1 cellular context compared by ENCODE assay signal in the genomic region with DNA sequence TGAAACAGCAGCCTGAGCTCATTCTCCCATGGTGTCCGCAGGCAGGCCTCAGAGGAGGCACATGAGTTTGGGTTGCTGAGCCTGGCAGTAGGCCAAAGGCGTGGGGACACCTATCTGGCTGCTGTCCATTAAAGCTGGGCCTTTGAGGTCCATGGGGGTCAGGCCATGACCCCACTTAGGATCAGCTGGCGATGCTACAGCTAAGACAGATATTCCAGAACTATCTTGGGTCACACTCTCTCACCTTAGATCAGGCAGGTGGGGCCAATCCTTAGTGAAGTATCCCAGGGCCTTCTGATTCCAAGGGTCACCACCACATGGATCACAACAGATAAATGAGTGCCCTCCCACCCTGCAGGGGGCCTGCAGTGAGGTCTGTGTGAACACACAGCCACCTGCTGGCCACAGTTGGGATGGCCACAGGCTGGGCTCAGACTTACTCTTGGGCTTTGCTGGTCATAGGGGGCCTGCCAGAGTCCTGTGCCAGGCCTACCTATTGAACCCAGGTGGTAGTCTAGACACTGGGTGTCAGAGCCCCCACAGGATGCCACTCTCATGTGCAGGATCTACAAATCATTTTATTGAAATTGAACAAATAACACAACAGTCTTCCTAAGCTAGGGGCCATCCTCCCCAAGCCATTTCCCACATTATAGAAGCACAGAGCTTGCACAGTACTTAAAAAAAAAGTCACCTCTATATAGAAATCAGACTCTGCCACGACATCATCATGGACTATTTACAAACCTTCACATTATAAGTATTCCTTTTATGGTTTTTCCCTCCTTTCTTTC.
A peak's percentile ranks its signal among the peaks of the same experiment; 100 is the strongest.
TF ChIP-seq lines count a peak whose summit lies in the region.

No MANE protein-coding gene starts in this region.

TF ChIP-seq in K562, 482 proteins besides CTCF, POLR2A, EP300 and RAD21 (continued from another document and continues in another):
- TF ChIP-seq, protein P1, sequence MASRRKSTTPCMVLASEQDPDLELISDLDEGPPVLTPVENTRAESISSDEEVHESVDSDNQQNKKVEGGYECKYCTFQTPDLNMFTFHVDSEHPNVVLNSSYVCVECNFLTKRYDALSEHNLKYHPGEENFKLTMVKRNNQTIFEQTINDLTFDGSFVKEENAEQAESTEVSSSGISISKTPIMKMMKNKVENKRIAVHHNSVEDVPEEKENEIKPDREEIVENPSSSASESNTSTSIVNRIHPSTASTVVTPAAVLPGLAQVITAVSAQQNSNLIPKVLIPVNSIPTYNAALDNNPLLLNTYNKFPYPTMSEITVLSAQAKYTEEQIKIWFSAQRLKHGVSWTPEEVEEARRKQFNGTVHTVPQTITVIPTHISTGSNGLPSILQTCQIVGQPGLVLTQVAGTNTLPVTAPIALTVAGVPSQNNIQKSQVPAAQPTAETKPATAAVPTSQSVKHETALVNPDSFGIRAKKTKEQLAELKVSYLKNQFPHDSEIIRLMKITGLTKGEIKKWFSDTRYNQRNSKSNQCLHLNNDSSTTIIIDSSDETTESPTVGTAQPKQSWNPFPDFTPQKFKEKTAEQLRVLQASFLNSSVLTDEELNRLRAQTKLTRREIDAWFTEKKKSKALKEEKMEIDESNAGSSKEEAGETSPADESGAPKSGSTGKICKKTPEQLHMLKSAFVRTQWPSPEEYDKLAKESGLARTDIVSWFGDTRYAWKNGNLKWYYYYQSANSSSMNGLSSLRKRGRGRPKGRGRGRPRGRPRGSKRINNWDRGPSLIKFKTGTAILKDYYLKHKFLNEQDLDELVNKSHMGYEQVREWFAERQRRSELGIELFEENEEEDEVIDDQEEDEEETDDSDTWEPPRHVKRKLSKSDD (conservative IDR thresholded peaks at IDR 0.05; ENCODE audit: low read length) = no peak
- TF ChIP-seq SNRNP70 (optimal IDR thresholded peaks at IDR 0.05; ENCODE audit: low read depth, low read length) (no peak), GTF2F1 (IDR thresholded peaks at IDR 0.05; ENCODE audit: low read depth, low read length) (no peak), CEBPB (tag; IDR thresholded peaks at IDR 0.05) (no peak), KLF13 (tag; IDR thresholded peaks at IDR 0.05; ENCODE audit: borderline replicate concordance, low read depth) (no peak), MCM2 (IDR thresholded peaks at IDR 0.05; ENCODE audit: low read depth) (no peak), ZC3H4 (CRISPR knock-in tag; IDR thresholded peaks at IDR 0.05; ENCODE audit: borderline replicate concordance) (no peak), GATA2 (CRISPR knock-in tag; IDR thresholded peaks at IDR 0.05) (peak; percentile 13; the same call in 1 of the 2 replicates), NR2C1 (IDR thresholded peaks at IDR 0.05) (peak; percentile 75), NR2C1 (tag; IDR thresholded peaks at IDR 0.05) (peak; percentile 39; the same call in 1 of the 2 replicates), CBX3 (IDR thresholded peaks at IDR 0.05; ENCODE audit: borderline replicate concordance in 1 of 2, low read length in 2 of 2) (no peak), NFATC3 (IDR thresholded peaks at IDR 0.05) (no peak), XRCC5 (IDR thresholded peaks at IDR 0.05; ENCODE audit: low read depth, low read length) (peak; percentile 58; the same call in 1 of the 2 replicates), POLR3A (IDR thresholded peaks at IDR 0.05; ENCODE audit: borderline replicate concordance, extremely low read depth, insufficient read depth, insufficient read length) (no peak), NR2F6 (CRISPR knock-in tag; IDR thresholded peaks at IDR 0.05) (no peak), EGR1 (conservative IDR thresholded peaks at IDR 0.05) (0 out of 2 replicates have a peak, but pooled peaks have one; percentile 7), STAG1 (CRISPR knock-in tag; IDR thresholded peaks at IDR 0.05; ENCODE audit: borderline replicate concordance) (no peak), KAT2B (IDR thresholded peaks at IDR 0.05; ENCODE audit: low read depth, low read length) (no peak), POLR2B (IDR thresholded peaks at IDR 0.05; ENCODE audit: low read depth, partially characterized antibody) (no peak), NFIC (IDR thresholded peaks at IDR 0.05) (peak; percentile 96), RB1 (IDR thresholded peaks at IDR 0.05; ENCODE audit: low read depth) (peak; percentile 52; the same call in 1 of the 2 replicates), PHB (CRISPR knock-in tag; IDR thresholded peaks at IDR 0.05) (no peak), ZNF764 (CRISPR knock-in tag; IDR thresholded peaks at IDR 0.05; ENCODE audit: low read depth) (no peak), MCM7 (IDR thresholded peaks at IDR 0.05) (no peak), RCOR1 (IDR thresholded peaks at IDR 0.05; ENCODE audit: borderline replicate concordance in 1 of 2, low read depth in 2 of 2, low read length in 2 of 2) (0 out of 4 replicates have a peak, but pooled peaks of 1 of the 2 experiments have one; percentile 17), JUNB (CRISPR knock-in tag; conservative IDR thresholded peaks at IDR 0.05) (no peak), HDAC1 (IDR thresholded peaks at IDR 0.05) (0 out of 4 replicates have a peak, but pooled peaks of 1 of the 2 experiments have one; percentile 24), ZEB2 (IDR thresholded peaks at IDR 0.05) (no peak), NR2C2 (CRISPR knock-in tag; IDR thresholded peaks at IDR 0.05) (no peak), NR2C2 (tag; IDR thresholded peaks at IDR 0.05) (peak; percentile 64; the same call in 1 of the 2 replicates), XRCC4 (IDR thresholded peaks at IDR 0.05; ENCODE audit: extremely low read depth, insufficient read depth, insufficient read length) (no peak), ZNF589 (CRISPR knock-in tag; IDR thresholded peaks at IDR 0.05; ENCODE audit: low read depth) (no peak), SPI1 (IDR thresholded peaks at IDR 0.05; ENCODE audit: borderline replicate concordance, low read depth, low read length) (no peak), TOE1 (IDR thresholded peaks at IDR 0.05; ENCODE audit: borderline replicate concordance) (no peak), TOE1 (CRISPR knock-in tag; IDR thresholded peaks at IDR 0.05; ENCODE audit: borderline replicate concordance, low read depth) (no peak), U2AF1 (optimal IDR thresholded peaks at IDR 0.05; ENCODE audit: low read depth, low read length) (no peak), SREBF1 (IDR thresholded peaks at IDR 0.05; ENCODE audit: borderline replicate concordance, low read depth, low read length) (no peak), RBM25 (IDR thresholded peaks at IDR 0.05; ENCODE audit: low read depth, low read length, severe bottlenecking) (no peak), TBP (optimal IDR thresholded peaks at IDR 0.05; ENCODE audit: low read depth, low read length) (no peak), ZNF436 (CRISPR knock-in tag; IDR thresholded peaks at IDR 0.05) (no peak), TCF3 (CRISPR knock-in tag; IDR thresholded peaks at IDR 0.05) (peak; percentile 22; the same call in 1 of the 2 replicates), TAF9B (IDR thresholded peaks at IDR 0.05; ENCODE audit: partially characterized antibody) (no peak), KDM1A (IDR thresholded peaks at IDR 0.05) (peak; percentile 53 to 69; a peak in 3 of 4 replicates), NONO (IDR thresholded peaks at IDR 0.05; ENCODE audit: low read depth in 2 of 2, low read length in 1 of 2) (no peak), CC2D1A (IDR thresholded peaks at IDR 0.05) (peak; percentile 53; the same call in 1 of the 2 replicates), NFYB (IDR thresholded peaks at IDR 0.05; ENCODE audit: extremely low read depth, insufficient read length) (no peak), RBM17 (IDR thresholded peaks at IDR 0.05; ENCODE audit: borderline replicate concordance, low read depth, low read length) (no peak), TAF1 (IDR thresholded peaks at IDR 0.05; ENCODE audit: control insufficient read depth, extremely low read depth, insufficient read depth, low read length, severe bottlenecking) (no peak), MTA2 (IDR thresholded peaks at IDR 0.05; ENCODE audit: low read depth) (no peak), KLF16 (IDR thresholded peaks at IDR 0.05) (0 out of 2 replicates have a peak, but pooled peaks have one; percentile 16), BCOR (IDR thresholded peaks at IDR 0.05) (no peak), ESRRA (IDR thresholded peaks at IDR 0.05; ENCODE audit: borderline replicate concordance, low read depth) (peak; percentile 24; the same call in 1 of the 2 replicates), IFI16 (CRISPR knock-in tag; IDR thresholded peaks at IDR 0.05) (no peak), NCOR1 (IDR thresholded peaks at IDR 0.05) (peak; percentile 44; the same call in 1 of the 2 replicates), PPARD (CRISPR knock-in tag; IDR thresholded peaks at IDR 0.05) (no peak), FOXJ2 (tag; IDR thresholded peaks at IDR 0.05) (no peak), ATF1 (CRISPR knock-in tag; IDR thresholded peaks at IDR 0.05) (no peak), ATF1 (tag; IDR thresholded peaks at IDR 0.05) (peak; percentile 36; the same call in 1 of the 2 replicates), CHD2 (IDR thresholded peaks at IDR 0.05; ENCODE audit: low read depth, low read length) (no peak)
- TF ChIP-seq, protein P2, sequence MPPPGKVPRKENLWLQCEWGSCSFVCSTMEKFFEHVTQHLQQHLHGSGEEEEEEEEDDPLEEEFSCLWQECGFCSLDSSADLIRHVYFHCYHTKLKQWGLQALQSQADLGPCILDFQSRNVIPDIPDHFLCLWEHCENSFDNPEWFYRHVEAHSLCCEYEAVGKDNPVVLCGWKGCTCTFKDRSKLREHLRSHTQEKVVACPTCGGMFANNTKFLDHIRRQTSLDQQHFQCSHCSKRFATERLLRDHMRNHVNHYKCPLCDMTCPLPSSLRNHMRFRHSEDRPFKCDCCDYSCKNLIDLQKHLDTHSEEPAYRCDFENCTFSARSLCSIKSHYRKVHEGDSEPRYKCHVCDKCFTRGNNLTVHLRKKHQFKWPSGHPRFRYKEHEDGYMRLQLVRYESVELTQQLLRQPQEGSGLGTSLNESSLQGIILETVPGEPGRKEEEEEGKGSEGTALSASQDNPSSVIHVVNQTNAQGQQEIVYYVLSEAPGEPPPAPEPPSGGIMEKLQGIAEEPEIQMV (tag; conservative IDR thresholded peaks at IDR 0.05; ENCODE audit: low read depth) = no peak
- TF ChIP-seq, protein P3, sequence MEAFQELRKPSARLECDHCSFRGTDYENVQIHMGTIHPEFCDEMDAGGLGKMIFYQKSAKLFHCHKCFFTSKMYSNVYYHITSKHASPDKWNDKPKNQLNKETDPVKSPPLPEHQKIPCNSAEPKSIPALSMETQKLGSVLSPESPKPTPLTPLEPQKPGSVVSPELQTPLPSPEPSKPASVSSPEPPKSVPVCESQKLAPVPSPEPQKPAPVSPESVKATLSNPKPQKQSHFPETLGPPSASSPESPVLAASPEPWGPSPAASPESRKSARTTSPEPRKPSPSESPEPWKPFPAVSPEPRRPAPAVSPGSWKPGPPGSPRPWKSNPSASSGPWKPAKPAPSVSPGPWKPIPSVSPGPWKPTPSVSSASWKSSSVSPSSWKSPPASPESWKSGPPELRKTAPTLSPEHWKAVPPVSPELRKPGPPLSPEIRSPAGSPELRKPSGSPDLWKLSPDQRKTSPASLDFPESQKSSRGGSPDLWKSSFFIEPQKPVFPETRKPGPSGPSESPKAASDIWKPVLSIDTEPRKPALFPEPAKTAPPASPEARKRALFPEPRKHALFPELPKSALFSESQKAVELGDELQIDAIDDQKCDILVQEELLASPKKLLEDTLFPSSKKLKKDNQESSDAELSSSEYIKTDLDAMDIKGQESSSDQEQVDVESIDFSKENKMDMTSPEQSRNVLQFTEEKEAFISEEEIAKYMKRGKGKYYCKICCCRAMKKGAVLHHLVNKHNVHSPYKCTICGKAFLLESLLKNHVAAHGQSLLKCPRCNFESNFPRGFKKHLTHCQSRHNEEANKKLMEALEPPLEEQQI (IDR thresholded peaks at IDR 0.05) = no peak
- TF ChIP-seq, protein P4, sequence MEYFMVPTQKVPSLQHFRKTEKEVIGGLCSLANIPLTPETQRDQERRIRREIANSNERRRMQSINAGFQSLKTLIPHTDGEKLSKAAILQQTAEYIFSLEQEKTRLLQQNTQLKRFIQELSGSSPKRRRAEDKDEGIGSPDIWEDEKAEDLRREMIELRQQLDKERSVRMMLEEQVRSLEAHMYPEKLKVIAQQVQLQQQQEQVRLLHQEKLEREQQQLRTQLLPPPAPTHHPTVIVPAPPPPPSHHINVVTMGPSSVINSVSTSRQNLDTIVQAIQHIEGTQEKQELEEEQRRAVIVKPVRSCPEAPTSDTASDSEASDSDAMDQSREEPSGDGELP (CRISPR knock-in tag; IDR thresholded peaks at IDR 0.05; ENCODE audit: borderline replicate concordance) = peak; percentile 91
- TF ChIP-seq, protein P5, sequence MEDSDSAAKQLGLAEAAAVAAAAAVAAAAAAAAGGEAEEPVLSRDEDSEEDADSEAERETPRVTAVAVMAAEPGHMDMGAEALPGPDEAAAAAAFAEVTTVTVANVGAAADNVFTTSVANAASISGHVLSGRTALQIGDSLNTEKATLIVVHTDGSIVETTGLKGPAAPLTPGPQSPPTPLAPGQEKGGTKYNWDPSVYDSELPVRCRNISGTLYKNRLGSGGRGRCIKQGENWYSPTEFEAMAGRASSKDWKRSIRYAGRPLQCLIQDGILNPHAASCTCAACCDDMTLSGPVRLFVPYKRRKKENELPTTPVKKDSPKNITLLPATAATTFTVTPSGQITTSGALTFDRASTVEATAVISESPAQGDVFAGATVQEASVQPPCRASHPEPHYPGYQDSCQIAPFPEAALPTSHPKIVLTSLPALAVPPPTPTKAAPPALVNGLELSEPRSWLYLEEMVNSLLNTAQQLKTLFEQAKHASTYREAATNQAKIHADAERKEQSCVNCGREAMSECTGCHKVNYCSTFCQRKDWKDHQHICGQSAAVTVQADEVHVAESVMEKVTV (CRISPR knock-in tag; IDR thresholded peaks at IDR 0.05) = peak; percentile 40; the same call in 1 of the 2 replicates
- TF ChIP-seq, protein P6, sequence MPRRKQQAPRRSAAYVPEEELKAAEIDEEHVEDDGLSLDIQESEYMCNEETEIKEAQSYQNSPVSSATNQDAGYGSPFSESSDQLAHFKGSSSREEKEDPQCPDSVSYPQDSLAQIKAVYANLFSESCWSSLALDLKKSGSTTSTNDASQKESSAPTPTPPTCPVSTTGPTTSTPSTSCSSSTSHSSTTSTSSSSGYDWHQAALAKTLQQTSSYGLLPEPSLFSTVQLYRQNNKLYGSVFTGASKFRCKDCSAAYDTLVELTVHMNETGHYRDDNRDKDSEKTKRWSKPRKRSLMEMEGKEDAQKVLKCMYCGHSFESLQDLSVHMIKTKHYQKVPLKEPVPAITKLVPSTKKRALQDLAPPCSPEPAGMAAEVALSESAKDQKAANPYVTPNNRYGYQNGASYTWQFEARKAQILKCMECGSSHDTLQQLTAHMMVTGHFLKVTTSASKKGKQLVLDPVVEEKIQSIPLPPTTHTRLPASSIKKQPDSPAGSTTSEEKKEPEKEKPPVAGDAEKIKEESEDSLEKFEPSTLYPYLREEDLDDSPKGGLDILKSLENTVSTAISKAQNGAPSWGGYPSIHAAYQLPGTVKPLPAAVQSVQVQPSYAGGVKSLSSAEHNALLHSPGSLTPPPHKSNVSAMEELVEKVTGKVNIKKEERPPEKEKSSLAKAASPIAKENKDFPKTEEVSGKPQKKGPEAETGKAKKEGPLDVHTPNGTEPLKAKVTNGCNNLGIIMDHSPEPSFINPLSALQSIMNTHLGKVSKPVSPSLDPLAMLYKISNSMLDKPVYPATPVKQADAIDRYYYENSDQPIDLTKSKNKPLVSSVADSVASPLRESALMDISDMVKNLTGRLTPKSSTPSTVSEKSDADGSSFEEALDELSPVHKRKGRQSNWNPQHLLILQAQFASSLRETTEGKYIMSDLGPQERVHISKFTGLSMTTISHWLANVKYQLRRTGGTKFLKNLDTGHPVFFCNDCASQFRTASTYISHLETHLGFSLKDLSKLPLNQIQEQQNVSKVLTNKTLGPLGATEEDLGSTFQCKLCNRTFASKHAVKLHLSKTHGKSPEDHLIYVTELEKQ (CRISPR knock-in tag; IDR thresholded peaks at IDR 0.05) = no peak
